Comparison of ENCODE assay signal across 16 cellular contexts in genomic region chr3:35954365-35954764, GRCh38.
DNase-seq lines count a peak whose midpoint lies in the region; ATAC-seq and TF ChIP-seq lines count a peak whose summit lies in the region.
"Had no signal": no experiment of that assay in that cellular context is flagged by ENCODE, and none has a peak within 500 bp of the region (broad histone marks: within the 10 kb centered on the region; RNA-seq: fewer than 3 reads in every experiment).

No MANE protein-coding gene starts in this region.

- H3K36me3 ChIP-seq in cardiac muscle cell (no peaks in the 10 kb centered on the region), right atrium auricular region (no peaks in the 10 kb centered on the region)
- H3K36me3 ChIP-seq: HAP-1 had no signal

- H3K27me3 ChIP-seq in cardiac muscle cell (no peaks in the 10 kb centered on the region), right atrium auricular region (no peaks in the 10 kb centered on the region)

- no peak overlapping the region for H3K4me3 Mint-ChIP-seq in nephron
- H3K4me3 Mint-ChIP-seq in T-helper 2 cell treated with Interferon-gamma antibody and Interleukin-4, amounts not matched to agents 5 μg/mL and 100 μg/mL, for 36 hours, result no peak overlapping the region
- H3K4me3 Mint-ChIP-seq: CD4-positive, alpha-beta memory T cell; HFFc6 had no signal

- peaks cover 36% of the 10 kb centered on the region for H3K4me1 Mint-ChIP-seq in nephron
- no peaks in the 10 kb centered on the region for H3K4me1 Mint-ChIP-seq in T-helper 2 cell treated with Interferon-gamma antibody and Interleukin-4, amounts not matched to agents 5 μg/mL and 100 μg/mL, for 36 hours (ENCODE audit: low read depth)

- TF ChIP-seq CTCF in cardiac muscle cell (IDR thresholded peaks at IDR 0.05; ENCODE audit: low read depth, low read length) (no peak), right atrium auricular region (IDR thresholded peaks at IDR 0.05) (no peak), nephron (IDR thresholded peaks at IDR 0.05; ENCODE audit: unreplicated experiment in 3 of 3) (no peak)

- H3K4me1 ChIP-seq in cardiac muscle cell (ENCODE audit: low read depth), result peaks cover 26% of the 10 kb centered on the region
- H3K4me1 ChIP-seq in right atrium auricular region, result no peaks in the 10 kb centered on the region
- H3K4me1 ChIP-seq: HAP-1 had no signal

- peaks cover 22% of the 10 kb centered on the region for H3K9me3 Mint-ChIP-seq in nephron
- no peaks in the 10 kb centered on the region for H3K9me3 Mint-ChIP-seq in T-helper 2 cell treated with Interferon-gamma antibody and Interleukin-4, amounts not matched to agents 5 μg/mL and 100 μg/mL, for 36 hours

- no peaks in the 10 kb centered on the region for H3K36me3 Mint-ChIP-seq in nephron (ENCODE audit: low read depth)
- no peaks in the 10 kb centered on the region for H3K36me3 Mint-ChIP-seq in T-helper 2 cell treated with Interferon-gamma antibody and Interleukin-4, amounts not matched to agents 5 μg/mL and 100 μg/mL, for 36 hours (ENCODE audit: low read depth)
- H3K36me3 Mint-ChIP-seq: CD4-positive, alpha-beta memory T cell had no signal

- DNase-seq in cardiac muscle cell (ENCODE audit: low read depth in 1 of 2, low spot score in 1 of 2), result peak in 1 of 2 donors; percentile 73
- no peak for DNase-seq in right atrium auricular region (ENCODE audit: low spot score)
- DNase-seq in left kidney (ENCODE audit: low read depth, low spot score), result peak; percentile 12
- DNase-seq in stimulated activated naive CD8-positive, alpha-beta T cell treated with anti-CD3 and anti-CD28 coated beads, Interleukin-15, Interleukin-2, amounts not matched to agents 100 U/mL and 50 U/mL, for 24 hours, result no peak
- no peak for DNase-seq in T-helper 2 cell treated with Interferon-gamma antibody and Interleukin-4, amounts not matched to agents 5 μg/mL and 100 μg/mL, for 36 hours (ENCODE audit: low spot score)
- DNase-seq: C1 segment of cervical spinal cord; Calu3; CD4-positive, alpha-beta memory T cell; COR-L47; DMS53; DMS79 treated with DMSO at 0.1 percent for 48 hours; GF-D8; GOT3; HFFc6 had no signal

- no peaks in the 10 kb centered on the region for H3K27me3 Mint-ChIP-seq in nephron (ENCODE audit: low read depth)
- H3K27me3 Mint-ChIP-seq in T-helper 2 cell treated with Interferon-gamma antibody and Interleukin-4, amounts not matched to agents 5 μg/mL and 100 μg/mL, for 36 hours (ENCODE audit: low read depth), result no peaks in the 10 kb centered on the region

- ATAC-seq in stimulated activated naive CD8-positive, alpha-beta T cell treated with anti-CD3 and anti-CD28 coated beads, Interleukin-15, Interleukin-2, amounts not matched to agents 100 U/mL and 50 U/mL, for 24 hours, result no peak

- H3K9me3 ChIP-seq in cardiac muscle cell (ENCODE audit: low read depth) (no peaks in the 10 kb centered on the region), right atrium auricular region (peaks cover 0 to 9% of the 10 kb centered on the region in 2 donors)
- H3K9me3 ChIP-seq: HAP-1 had no signal

- H3K27ac Mint-ChIP-seq in nephron, result peak overlapping the region; percentile 3 to 47 (median 24)
- H3K27ac Mint-ChIP-seq in T-helper 2 cell treated with Interferon-gamma antibody and Interleukin-4, amounts not matched to agents 5 μg/mL and 100 μg/mL, for 36 hours, result no peak overlapping the region
- H3K27ac Mint-ChIP-seq: CD4-positive, alpha-beta memory T cell; HFFc6 had no signal

- H3K27ac ChIP-seq in cardiac muscle cell (peak overlapping the region; percentile 86), right atrium auricular region (no peak overlapping the region)

- no peak overlapping the region for H3K4me3 ChIP-seq in cardiac muscle cell
- no peak overlapping the region for H3K4me3 ChIP-seq in right atrium auricular region
- H3K4me3 ChIP-seq: HAP-1 had no signal
